1 cellular context compared by ENCODE assay signal in genomic region chr22:31436132-31436531, GRCh38.
TF ChIP-seq lines count a peak whose summit lies in the region.

No MANE protein-coding gene starts in this region.

TF ChIP-seq in HCT116, 20 proteins besides CTCF, POLR2A, EP300 and RAD21 (continued from another document):
- TF ChIP-seq, protein P1, sequence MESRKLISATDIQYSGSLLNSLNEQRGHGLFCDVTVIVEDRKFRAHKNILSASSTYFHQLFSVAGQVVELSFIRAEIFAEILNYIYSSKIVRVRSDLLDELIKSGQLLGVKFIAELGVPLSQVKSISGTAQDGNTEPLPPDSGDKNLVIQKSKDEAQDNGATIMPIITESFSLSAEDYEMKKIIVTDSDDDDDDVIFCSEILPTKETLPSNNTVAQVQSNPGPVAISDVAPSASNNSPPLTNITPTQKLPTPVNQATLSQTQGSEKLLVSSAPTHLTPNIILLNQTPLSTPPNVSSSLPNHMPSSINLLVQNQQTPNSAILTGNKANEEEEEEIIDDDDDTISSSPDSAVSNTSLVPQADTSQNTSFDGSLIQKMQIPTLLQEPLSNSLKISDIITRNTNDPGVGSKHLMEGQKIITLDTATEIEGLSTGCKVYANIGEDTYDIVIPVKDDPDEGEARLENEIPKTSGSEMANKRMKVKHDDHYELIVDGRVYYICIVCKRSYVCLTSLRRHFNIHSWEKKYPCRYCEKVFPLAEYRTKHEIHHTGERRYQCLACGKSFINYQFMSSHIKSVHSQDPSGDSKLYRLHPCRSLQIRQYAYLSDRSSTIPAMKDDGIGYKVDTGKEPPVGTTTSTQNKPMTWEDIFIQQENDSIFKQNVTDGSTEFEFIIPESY (IDR thresholded peaks at IDR 0.05; ENCODE audit: extremely low read depth, insufficient replicate concordance, low read length), result no peak
- no peak for TF ChIP-seq EZH2phosphoT487 (IDR thresholded peaks at IDR 0.05; ENCODE audit: borderline replicate concordance)
- no peak for TF ChIP-seq CBX3 (IDR thresholded peaks at IDR 0.05; ENCODE audit: low read depth)
- no peak for TF ChIP-seq EZH2 (IDR thresholded peaks at IDR 0.05)
- TF ChIP-seq EGR1 (IDR thresholded peaks at IDR 0.05; ENCODE audit: low read depth), result no peak
- TF ChIP-seq ZFX (IDR thresholded peaks at IDR 0.05), result no peak
- TF ChIP-seq SP1 (IDR thresholded peaks at IDR 0.05; ENCODE audit: low read depth), result no peak
- TF ChIP-seq, protein P2, sequence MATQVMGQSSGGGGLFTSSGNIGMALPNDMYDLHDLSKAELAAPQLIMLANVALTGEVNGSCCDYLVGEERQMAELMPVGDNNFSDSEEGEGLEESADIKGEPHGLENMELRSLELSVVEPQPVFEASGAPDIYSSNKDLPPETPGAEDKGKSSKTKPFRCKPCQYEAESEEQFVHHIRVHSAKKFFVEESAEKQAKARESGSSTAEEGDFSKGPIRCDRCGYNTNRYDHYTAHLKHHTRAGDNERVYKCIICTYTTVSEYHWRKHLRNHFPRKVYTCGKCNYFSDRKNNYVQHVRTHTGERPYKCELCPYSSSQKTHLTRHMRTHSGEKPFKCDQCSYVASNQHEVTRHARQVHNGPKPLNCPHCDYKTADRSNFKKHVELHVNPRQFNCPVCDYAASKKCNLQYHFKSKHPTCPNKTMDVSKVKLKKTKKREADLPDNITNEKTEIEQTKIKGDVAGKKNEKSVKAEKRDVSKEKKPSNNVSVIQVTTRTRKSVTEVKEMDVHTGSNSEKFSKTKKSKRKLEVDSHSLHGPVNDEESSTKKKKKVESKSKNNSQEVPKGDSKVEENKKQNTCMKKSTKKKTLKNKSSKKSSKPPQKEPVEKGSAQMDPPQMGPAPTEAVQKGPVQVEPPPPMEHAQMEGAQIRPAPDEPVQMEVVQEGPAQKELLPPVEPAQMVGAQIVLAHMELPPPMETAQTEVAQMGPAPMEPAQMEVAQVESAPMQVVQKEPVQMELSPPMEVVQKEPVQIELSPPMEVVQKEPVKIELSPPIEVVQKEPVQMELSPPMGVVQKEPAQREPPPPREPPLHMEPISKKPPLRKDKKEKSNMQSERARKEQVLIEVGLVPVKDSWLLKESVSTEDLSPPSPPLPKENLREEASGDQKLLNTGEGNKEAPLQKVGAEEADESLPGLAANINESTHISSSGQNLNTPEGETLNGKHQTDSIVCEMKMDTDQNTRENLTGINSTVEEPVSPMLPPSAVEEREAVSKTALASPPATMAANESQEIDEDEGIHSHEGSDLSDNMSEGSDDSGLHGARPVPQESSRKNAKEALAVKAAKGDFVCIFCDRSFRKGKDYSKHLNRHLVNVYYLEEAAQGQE (IDR thresholded peaks at IDR 0.05; ENCODE audit: low read depth), result no peak
TF ChIP-seq in HCT116: peak in this region for 0.
